Comparison of ENCODE assay signal across 9 cellular contexts in genomic region chr12:111691262-111691661, GRCh38.
"Had no signal": no experiment of that assay in that cellular context is flagged by ENCODE, and none has a peak within 500 bp of the region (broad histone marks: within the 10 kb centered on the region; RNA-seq: fewer than 3 reads in every experiment).

No MANE protein-coding gene starts in this region.

- H3K4me3 ChIP-seq: GM23248, HAP-1 had no signal

- H3K4me1 ChIP-seq: HAP-1 had no signal

- H3K27ac ChIP-seq: GM23248, HL-60 had no signal

- H3K9me3 ChIP-seq: HAP-1 had no signal

- H3K27me3 Mint-ChIP-seq: IgD-negative memory B cell had no signal

- H3K4me3 Mint-ChIP-seq: IgD-negative memory B cell had no signal

- H3K27ac Mint-ChIP-seq: IgD-negative memory B cell had no signal

- H3K9me3 Mint-ChIP-seq: IgD-negative memory B cell had no signal

- DNase-seq: GM23248, GOT3, H7, KBM-7 had no signal

- ATAC-seq: HCT116, HepG2 had no signal
